22 cellular contexts compared by ENCODE assay signal in the genomic region with DNA sequence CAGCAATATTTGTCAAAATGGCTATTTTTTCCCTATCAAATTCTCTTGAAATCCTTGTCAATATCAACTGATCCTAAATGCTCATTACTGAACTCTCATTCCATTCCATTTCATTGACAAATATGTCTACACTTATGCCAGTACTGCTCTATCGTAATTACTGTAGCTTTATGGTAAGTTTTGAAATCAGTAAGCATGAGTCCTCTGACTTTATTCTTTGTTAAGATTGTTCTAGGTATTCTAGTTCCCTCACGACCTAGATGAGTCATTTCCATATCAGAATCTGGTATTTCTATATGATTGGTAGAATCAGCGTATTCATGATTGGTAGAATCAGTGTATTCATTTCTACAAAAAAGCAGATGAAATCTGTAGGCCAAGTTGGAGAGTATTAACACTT.
"Had no signal": no experiment of that assay in that cellular context is flagged by ENCODE, and none has a peak within 500 bp of the region (broad histone marks: within the 10 kb centered on the region; RNA-seq: fewer than 3 reads in every experiment).

No MANE protein-coding gene starts in this region.

- FAIRE-seq: astrocyte, TTC549 had no signal

- H3K4me3 Mint-ChIP-seq: activated B cell treated with CpG ODN at 0.5 μM for 24 hours; effector memory CD8-positive, alpha-beta T cell; nephron had no signal

- ATAC-seq: effector memory CD8-positive, alpha-beta T cell; left ventricle myocardium superior; right cardiac atrium had no signal

- H3K27ac Mint-ChIP-seq: activated B cell treated with CpG ODN at 0.5 μM for 24 hours; effector memory CD8-positive, alpha-beta T cell; nephron had no signal

- H3K27me3 Mint-ChIP-seq: activated B cell treated with CpG ODN at 0.5 μM for 24 hours; effector memory CD8-positive, alpha-beta T cell had no signal

- H3K4me1 Mint-ChIP-seq: activated B cell treated with CpG ODN at 0.5 μM for 24 hours, nephron had no signal

- DNase-seq: activated B cell treated with CpG ODN at 0.5 μM for 24 hours; activated CD4-positive, alpha-beta T cell treated with anti-CD3 and anti-CD28 coated beads, Interleukin-2, amount 50 U/mL, for 48 hours; activated gamma-delta T cell treated with Interleukin-2 at 50 U/mL for 16 hours; dermis blood vessel endothelial cell; effector memory CD8-positive, alpha-beta T cell; foreskin melanocyte; left ventricle myocardium superior; mesendoderm; occipital lobe; right cardiac atrium; stimulated activated CD4-positive, alpha-beta T cell treated with anti-CD3 and anti-CD28 coated beads, Interleukin-15, amount 100 ng/mL, for 24 hours; stimulated activated CD4-positive, alpha-beta T cell treated with anti-CD3 and anti-CD28 coated beads, Interleukin-4, amount 100 ng/mL, for 1 hour; stimulated activated naive CD4-positive, alpha-beta T cell; SW 1271; trophoblast cell had no signal

- H3K4me3 ChIP-seq: prostate gland, SJSA1, skin epidermis, suprapubic skin had no signal
